Comparison of ENCODE assay signal across 8 cellular contexts in the genomic region with DNA sequence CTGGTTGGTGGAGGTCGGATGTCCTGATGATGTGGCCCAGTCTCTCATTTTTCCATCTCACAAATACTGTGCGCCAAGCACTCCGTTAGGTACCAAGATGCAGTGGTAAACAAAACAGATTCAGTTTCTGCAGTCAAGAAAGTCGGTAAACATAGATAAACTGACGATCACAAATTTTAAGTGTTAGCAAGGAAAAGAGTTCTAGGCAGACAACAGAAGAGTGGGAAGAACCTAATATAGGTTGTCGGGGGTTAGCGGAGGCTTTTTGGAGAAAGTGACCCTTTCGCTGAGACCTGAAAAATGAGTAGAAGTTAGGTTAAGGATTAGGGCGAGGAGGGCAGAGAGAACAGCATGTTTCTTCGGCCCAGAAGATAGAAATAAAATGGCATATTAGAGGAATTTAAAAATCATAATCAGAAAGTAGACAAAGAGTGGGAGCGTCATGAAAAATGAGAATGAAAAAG. TPM values are rescaled to one million over a fixed set of nuclear protein-coding genes. Genes with fewer than 3 reads are reported as not detected.
DNase-seq lines count a peak whose midpoint lies in the region; ATAC-seq, FAIRE-seq and TF ChIP-seq lines count a peak whose summit lies in the region.

No MANE protein-coding gene starts in this region.

- H3K36me3 Mint-ChIP-seq in H9 (ENCODE audit: insufficient read depth in 1 of 3, low read depth in 3 of 3): peaks cover 14 to 26% (median 25%) of the 10 kb centered on the region in 3 experiments; a peak in 6 of 7 replicates
- H3K36me3 Mint-ChIP-seq in activated B cell treated with CpG ODN at 0.5 μM for 24 hours (ENCODE audit: low read depth): peaks cover 24% of the 10 kb centered on the region

- H3K27me3 Mint-ChIP-seq in H9 (ENCODE audit: low read depth) (no peaks in the 10 kb centered on the region), activated B cell treated with CpG ODN at 0.5 μM for 24 hours (no peaks in the 10 kb centered on the region)

- H4K5ac ChIP-seq in H9 (ENCODE audit: insufficient read length, low read depth, low read length): peak overlapping the region; percentile 29

- no peak overlapping the region for H2BK15ac ChIP-seq in H9 (ENCODE audit: low read depth, low read length)

- H3K9me2 ChIP-seq in hepatocyte (replicated peaks; ENCODE audit: insufficient read depth): no peaks in the 10 kb centered on the region

- H3K27ac ChIP-seq in H9 (ENCODE audit: insufficient read length, low read depth, low read length) (peak overlapping the region; percentile 35), hepatocyte (peak overlapping the region; percentile 78), small intestine (ENCODE audit: low read depth in 1 of 2, low read length in 1 of 2) (peak overlapping the region in 1 of 2 donors; percentile 68)

- no peak overlapping the region for H3K4ac ChIP-seq in H9 (ENCODE audit: low read depth, low read length)

- no peak overlapping the region for H2BK12ac ChIP-seq in H9 (ENCODE audit: insufficient read length, low read depth, low read length)

- H3K36me3 ChIP-seq in hepatocyte (replicated peaks; ENCODE audit: insufficient read depth, low read depth): no peaks in the 10 kb centered on the region
- H3K36me3 ChIP-seq in small intestine (ENCODE audit: control insufficient read depth in 2 of 2, insufficient read depth in 2 of 2, low read length in 2 of 2): peaks cover 0 to 2% of the 10 kb centered on the region in 2 donors

- peaks cover 4% of the 10 kb centered on the region for H3K4me1 ChIP-seq in H9 (ENCODE audit: insufficient read depth, low read length)
- peaks cover 25% of the 10 kb centered on the region for H3K4me1 ChIP-seq in hepatocyte (ENCODE audit: insufficient read depth)
- peaks cover 4 to 16% of the 10 kb centered on the region in 2 donors for H3K4me1 ChIP-seq in small intestine (ENCODE audit: control insufficient read depth in 2 of 2, insufficient read depth in 1 of 2, low read depth in 1 of 2, low read length in 1 of 2)

- H4K8ac ChIP-seq in H9 (replicated peaks; ENCODE audit: insufficient read length, low read depth, low read length): no peak overlapping the region

- H2BK120ac ChIP-seq in H9 (ENCODE audit: low read depth, low read length, poor library complexity, severe bottlenecking): no peak overlapping the region

- H3K9me3 Mint-ChIP-seq in H9: no peaks in the 10 kb centered on the region; a peak in 1 of 5 replicates
- H3K9me3 Mint-ChIP-seq in activated B cell treated with CpG ODN at 0.5 μM for 24 hours: no peaks in the 10 kb centered on the region

- DNase-seq in H9 (no peak), activated B cell treated with CpG ODN at 0.5 μM for 24 hours (no peak), hepatocyte (ENCODE audit: low spot score) (no peak), small intestine (no peak), SIG-M5 (lab: John Stamatoyannopoulos, UW) (no peak), dedifferentiated amniotic fluid mesenchymal stem cell (ENCODE audit: extremely low spot score) (no peak)

- POLR2A ChIA-PET in activated B cell treated with CpG ODN at 0.5 μM for 24 hours (lab: Charles Lee): interaction anchor here (0.5 to 1.5 kb wide), 4 partner anchors 110 to 1489 kb away, joined by 3 to 4 read pairs (median 3); no protein-coding TSS in a partner anchor

- H3K79me2 ChIP-seq in H9 (ENCODE audit: insufficient read depth, low read length): peaks cover 45% of the 10 kb centered on the region
- peaks cover 76% of the 10 kb centered on the region for H3K79me2 ChIP-seq in hepatocyte

- ATAC-seq in activated B cell treated with CpG ODN at 0.5 μM for 24 hours (ENCODE audit: low read depth) (no peak), HG02588 (IDR thresholded peaks at IDR 0.05; ENCODE audit: unreplicated experiment) (no peak), GM19328 (IDR thresholded peaks at IDR 0.05; ENCODE audit: unreplicated experiment) (no peak)

- intact Hi-C loops in activated B cell treated with CpG ODN at 0.5 μM for 24 hours (cut with micrococcal nuclease): loop anchor here (1.0 to 5.0 kb wide), 7 partner anchors 112 to 1762 kb away; partner anchors contain the start of genes AKIRIN2, SLC35A1, UBE2J1 and ZNF292

- H3K23me2 ChIP-seq in H9 (ENCODE audit: insufficient read length, low read depth, low read length, poor library complexity, severe bottlenecking): peaks cover 7% of the 10 kb centered on the region

- peak overlapping the region; percentile 85 to 94 for H3K4me3 Mint-ChIP-seq in H9
- peak overlapping the region; percentile 97 for H3K4me3 Mint-ChIP-seq in activated B cell treated with CpG ODN at 0.5 μM for 24 hours

- TF ChIP-seq CTCF in H9 (conservative IDR thresholded peaks at IDR 0.05): no peak
- TF ChIP-seq CTCF in activated B cell treated with CpG ODN at 0.5 μM for 24 hours (IDR thresholded peaks at IDR 0.05): no peak
- TF ChIP-seq CTCF in hepatocyte (IDR thresholded peaks at IDR 0.05; ENCODE audit: poor library complexity): no peak

- peak overlapping the region; percentile 80 for H3K4me3 ChIP-seq in hepatocyte
- H3K4me3 ChIP-seq in small intestine (ENCODE audit: low read depth in 1 of 2, low read length in 2 of 2): peak overlapping the region; percentile 89 to 92

- no peaks in the 10 kb centered on the region for H3K9me3 ChIP-seq in H9 (ENCODE audit: control insufficient read depth, low read depth, low read length)
- H3K9me3 ChIP-seq in hepatocyte (ENCODE audit: low read depth): no peaks in the 10 kb centered on the region
- no peaks in the 10 kb centered on the region for H3K9me3 ChIP-seq in small intestine (ENCODE audit: control insufficient read depth, low read depth)

- peak overlapping the region; percentile 8 for H2BK5ac ChIP-seq in H9 (ENCODE audit: insufficient read length, low read length)

- H3K18ac ChIP-seq in H9 (ENCODE audit: insufficient read length, low read depth, low read length): peak overlapping the region; percentile 67

- H2BK20ac ChIP-seq in H9 (ENCODE audit: low read depth, low read length, poor library complexity, severe bottlenecking): no peak overlapping the region

- peaks cover 3% of the 10 kb centered on the region for H3K79me1 ChIP-seq in H9 (ENCODE audit: insufficient read depth, low read depth, low read length, poor library complexity, severe bottlenecking)

- no peak overlapping the region for H3K56ac ChIP-seq in H9 (ENCODE audit: insufficient read length, low read depth, low read length)

- H4K91ac ChIP-seq in H9 (ENCODE audit: insufficient read length, low read depth, low read length): no peak overlapping the region

- no peaks in the 10 kb centered on the region for H3K27me3 ChIP-seq in H9 (ENCODE audit: insufficient read depth, low read length)
- H3K27me3 ChIP-seq in hepatocyte: no peaks in the 10 kb centered on the region
- H3K27me3 ChIP-seq in small intestine (ENCODE audit: control insufficient read depth in 2 of 2, insufficient read depth in 2 of 2, low read length in 2 of 2): no peaks in the 10 kb centered on the region

- FAIRE-seq in small intestine (lab: Jason Lieb, UNC): no peak

- no peak overlapping the region for H3T11ph ChIP-seq in H9 (ENCODE audit: low read length)

- H3K4me2 ChIP-seq in H9 (ENCODE audit: insufficient read depth, insufficient read length, low read length): peak overlapping the region; percentile 61
- peak overlapping the region; percentile 87 for H3K4me2 ChIP-seq in hepatocyte

- H3K9ac ChIP-seq in H9 (ENCODE audit: extremely low read depth, insufficient read length, low read length): peak overlapping the region; percentile 88

- H3K4me1 Mint-ChIP-seq in H9: peaks cover 14 to 27% of the 10 kb centered on the region in 2 experiments
- peaks cover 47% of the 10 kb centered on the region for H3K4me1 Mint-ChIP-seq in activated B cell treated with CpG ODN at 0.5 μM for 24 hours

- no peak overlapping the region for H3K14ac ChIP-seq in H9 (ENCODE audit: insufficient read depth, low read length)

- CTCF ChIA-PET in activated B cell treated with CpG ODN at 0.5 μM for 24 hours (lab: Charles Lee): no interaction called here

- no peak overlapping the region for H3K23ac ChIP-seq in H9 (ENCODE audit: insufficient read length, low read depth, low read length)

- no peak overlapping the region for H2AK5ac ChIP-seq in H9 (ENCODE audit: insufficient read length, low read length)

- WGBS in H9 (ENCODE audit: extremely low coverage, insufficient read length, low lambda C conversion rate): no CpG with 5 or more reads among the region's 11 CpGs
- WGBS in hepatocyte (ENCODE audit: low lambda C conversion rate, missing lambda C conversion rate): 2% methylated on average over 11 of the region's 11 CpGs
- WGBS in small intestine, 3 donors: 2 to 4% (median 3%) methylated on average over 11 of the region's 11 CpGs

- no peak overlapping the region for H2AFZ ChIP-seq in H9 (ENCODE audit: low read length)
- H2AFZ ChIP-seq in hepatocyte: peak overlapping the region; percentile 70

- H4K20me1 ChIP-seq in H9 (ENCODE audit: control insufficient read depth, insufficient read depth, insufficient read length) (no peaks in the 10 kb centered on the region), hepatocyte (ENCODE audit: insufficient read depth, poor library complexity, severe bottlenecking) (peaks cover 17% of the 10 kb centered on the region)

- H3K27ac Mint-ChIP-seq in H9: peak overlapping the region; percentile 94 to 97 (median 97)
- peak overlapping the region; percentile 88 for H3K27ac Mint-ChIP-seq in activated B cell treated with CpG ODN at 0.5 μM for 24 hours

RNA-seq across cellular contexts. Expression of gene ORC3, which starts 0.5 kb away (rescaled TPM):
- total RNA-seq in H9 (2021) (51.7 and 52.9 TPM in 2 replicates), activated B cell treated with CpG ODN at 0.5 μM for 24 hours (24.6 and 27.7 TPM in 2 replicates), hepatocyte (24.2 and 27.5 TPM in 2 replicates)
- polyA plus RNA-seq in hepatocyte (19.6 and 20.9 TPM in 2 replicates), small intestine (10 to 100 TPM in 2 of 3 donors, 1 to 10 TPM in 1; 9.5 to 22.8 (median 12.9) TPM)

RNA-seq across cellular contexts. Expression of gene RARS2, which starts 0.7 kb away (rescaled TPM):
- 44.4 and 45.1 TPM in 2 replicates for total RNA-seq in H9 (2021)
- 24.8 and 27.0 TPM in 2 replicates for total RNA-seq in activated B cell treated with CpG ODN at 0.5 μM for 24 hours
- 53.2 and 55.7 TPM in 2 replicates for total RNA-seq in hepatocyte
- polyA plus RNA-seq in hepatocyte: 64.2 and 75.0 TPM in 2 replicates
- 10 to 100 TPM; 23.0 to 26.4 (median 25.4) TPM for polyA plus RNA-seq in small intestine
